Comparison of ENCODE assay signal across 16 cellular contexts in the genomic region with DNA sequence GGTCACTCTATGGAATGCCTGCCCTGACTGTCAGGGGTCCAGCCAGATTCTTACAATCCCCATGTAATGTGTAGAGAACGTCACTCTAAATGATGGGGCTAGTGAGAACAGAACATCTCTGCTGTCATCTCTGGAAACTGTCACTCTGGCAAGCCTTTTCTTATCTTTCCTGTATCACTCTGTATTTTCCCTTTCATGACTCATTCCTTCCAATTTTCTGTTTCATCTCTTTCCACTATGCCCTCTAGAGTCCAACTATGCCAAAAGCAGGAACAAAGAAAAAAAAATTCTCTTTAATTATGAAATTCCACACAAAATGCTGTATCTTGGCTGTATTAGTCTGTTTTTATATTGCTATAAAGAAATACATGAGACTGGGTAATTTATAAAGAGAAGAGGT.
DNase-seq lines count a peak whose midpoint lies in the region; ATAC-seq and TF ChIP-seq lines count a peak whose summit lies in the region.
"Had no signal": no experiment of that assay in that cellular context is flagged by ENCODE, and none has a peak within 500 bp of the region (broad histone marks: within the 10 kb centered on the region; RNA-seq: fewer than 3 reads in every experiment).

No MANE protein-coding gene starts in this region.

- no peaks in the 10 kb centered on the region for H3K9me2 ChIP-seq in PC-3 (replicated peaks; ENCODE audit: low read length)

- POLR2A ChIA-PET in activated CD4-positive, alpha-beta T cell treated with anti-CD3 and anti-CD28 coated beads for 36 hours (lab: Charles Lee): no interaction called here
- POLR2A ChIA-PET in PC-3 (lab: Charles Lee; ENCODE audit: unreplicated experiment): no interaction called here

- H3K4me3 ChIP-seq in PC-3 (ENCODE audit: low read length): no peak overlapping the region
- H3K4me3 ChIP-seq in endodermal cell (ENCODE audit: low read length): no peak overlapping the region
- H3K4me3 ChIP-seq in smooth muscle cell: no peak overlapping the region
- H3K4me3 ChIP-seq: gastroesophageal sphincter, pancreas, stomach had no signal

- H3K36me3 ChIP-seq in PC-3 (ENCODE audit: low read depth, low read length) (no peaks in the 10 kb centered on the region), endodermal cell (ENCODE audit: control insufficient read depth, insufficient read depth, low read length) (no peaks in the 10 kb centered on the region), smooth muscle cell (ENCODE audit: low read depth) (no peaks in the 10 kb centered on the region)
- H3K36me3 ChIP-seq: gastroesophageal sphincter, pancreas, stomach had no signal

- H4K20me1 ChIP-seq in PC-3 (ENCODE audit: low read length) (no peaks in the 10 kb centered on the region), smooth muscle cell (ENCODE audit: low read depth) (no peaks in the 10 kb centered on the region)

- H3K9me3 ChIP-seq in PC-3 (ENCODE audit: low read length): no peaks in the 10 kb centered on the region
- H3K9me3 ChIP-seq in endodermal cell (ENCODE audit: control insufficient read depth, low read length): no peaks in the 10 kb centered on the region
- no peaks in the 10 kb centered on the region for H3K9me3 ChIP-seq in smooth muscle cell (replicated peaks; ENCODE audit: low read depth)
- H3K9me3 ChIP-seq: gastroesophageal sphincter, pancreas, stomach had no signal

- H3K4me2 ChIP-seq in PC-3 (ENCODE audit: low read length) (no peak overlapping the region), smooth muscle cell (no peak overlapping the region)

- peak; percentile 67 for TF ChIP-seq CTCF in PC-3 (conservative IDR thresholded peaks at IDR 0.05; ENCODE audit: low read depth, low read length)
- peak; percentile 20 for TF ChIP-seq CTCF in endodermal cell (conservative IDR thresholded peaks at IDR 0.05)
- peak; percentile 28 for TF ChIP-seq CTCF in smooth muscle cell (IDR thresholded peaks at IDR 0.05; ENCODE audit: borderline replicate concordance, insufficient read depth, poor library complexity, severe bottlenecking)

- H3K27ac ChIP-seq in PC-3 (ENCODE audit: low read length) (no peak overlapping the region), endodermal cell (ENCODE audit: low read depth, low read length) (no peak overlapping the region), smooth muscle cell (ENCODE audit: low read depth) (no peak overlapping the region)
- H3K27ac ChIP-seq: gastroesophageal sphincter, pancreas, stomach had no signal

- ATAC-seq in activated CD4-positive, alpha-beta T cell treated with anti-CD3 and anti-CD28 coated beads for 36 hours: peak; percentile 44
- ATAC-seq in PC-3 (peak; percentile 49; the same call in 1 of the 2 replicates), HG03139 (IDR thresholded peaks at IDR 0.05; ENCODE audit: unreplicated experiment) (no peak), GM19324 (IDR thresholded peaks at IDR 0.05; ENCODE audit: low FRiP score, unreplicated experiment) (no peak)
- ATAC-seq: gastroesophageal sphincter had no signal

- DNase-seq in activated CD4-positive, alpha-beta T cell treated with anti-CD3 and anti-CD28 coated beads for 36 hours: no peak
- DNase-seq in activated CD4-positive, alpha-beta T cell treated with anti-CD3 and anti-CD28 coated beads, Interleukin-2, amount 10 ng/mL, durations not matched to agents 24 days and 14 days: no peak
- DNase-seq in PC-3 (peak; percentile 58), endodermal cell (no peak), smooth muscle cell (lab: John Stamatoyannopoulos, UW; ENCODE audit: unreplicated experiment) (no peak)
- no peak for DNase-seq in stimulated activated naive CD4-positive, alpha-beta T cell (lab: John Stamatoyannopoulos, UW)
- DNase-seq: activated B cell treated with CpG ODN at 0.5 μM for 24 hours; activated naive CD4-positive, alpha-beta T cell treated with anti-CD3 and anti-CD28 coated beads for 36 hours; central memory CD4-positive, alpha-beta T cell; HCEC 1CT; MV-4-11; pancreas; stomach had no signal

- peaks cover 2% of the 10 kb centered on the region for H3K9me3 Mint-ChIP-seq in activated CD4-positive, alpha-beta T cell treated with anti-CD3 and anti-CD28 coated beads for 36 hours (ENCODE audit: low read depth)
- H3K9me3 Mint-ChIP-seq in activated CD4-positive, alpha-beta T cell treated with anti-CD3 and anti-CD28 coated beads, Interleukin-2, amount 10 ng/mL, durations not matched to agents 24 days and 14 days: no peaks in the 10 kb centered on the region
- H3K9me3 Mint-ChIP-seq in endodermal cell: no peaks in the 10 kb centered on the region

- intact Hi-C loops in activated CD4-positive, alpha-beta T cell treated with anti-CD3 and anti-CD28 coated beads for 36 hours (cut with DNase I, micrococcal nuclease): no loop called here
- intact Hi-C loops in activated CD4-positive, alpha-beta T cell treated with anti-CD3 and anti-CD28 coated beads, Interleukin-2, amount 10 ng/mL, durations not matched to agents 24 days and 14 days (cut with micrococcal nuclease): no loop called here
- intact Hi-C loops in PC-3 (cut with micrococcal nuclease): loop anchor here (5.0 kb wide), 1 partner anchor 611 kb away; a partner anchor contains a TSS

- H3F3A ChIP-seq in PC-3 (ENCODE audit: low read length, unreplicated experiment) (no peaks in the 10 kb centered on the region), smooth muscle cell (ENCODE audit: low read depth) (no peaks in the 10 kb centered on the region)

- H3K4me3 Mint-ChIP-seq in activated CD4-positive, alpha-beta T cell treated with anti-CD3 and anti-CD28 coated beads for 36 hours: no peak overlapping the region
- no peak overlapping the region for H3K4me3 Mint-ChIP-seq in activated CD4-positive, alpha-beta T cell treated with anti-CD3 and anti-CD28 coated beads, Interleukin-2, amount 10 ng/mL, durations not matched to agents 24 days and 14 days
- H3K4me3 Mint-ChIP-seq in endodermal cell: no peak overlapping the region
- H3K4me3 Mint-ChIP-seq: activated B cell treated with CpG ODN at 0.5 μM for 24 hours; activated naive CD4-positive, alpha-beta T cell treated with anti-CD3 and anti-CD28 coated beads for 36 hours had no signal

- no peak overlapping the region for H3K27ac Mint-ChIP-seq in activated CD4-positive, alpha-beta T cell treated with anti-CD3 and anti-CD28 coated beads for 36 hours
- H3K27ac Mint-ChIP-seq in activated CD4-positive, alpha-beta T cell treated with anti-CD3 and anti-CD28 coated beads, Interleukin-2, amount 10 ng/mL, durations not matched to agents 24 days and 14 days: no peak overlapping the region
- H3K27ac Mint-ChIP-seq in endodermal cell: no peak overlapping the region
- H3K27ac Mint-ChIP-seq: activated B cell treated with CpG ODN at 0.5 μM for 24 hours; activated naive CD4-positive, alpha-beta T cell treated with anti-CD3 and anti-CD28 coated beads for 36 hours had no signal

- no TSS peak for BruUV-seq in PC-3 (replicated peaks; lab: Mats Ljungman, UMichigan)

- H3K4me1 Mint-ChIP-seq in activated CD4-positive, alpha-beta T cell treated with anti-CD3 and anti-CD28 coated beads for 36 hours: peaks cover 1% of the 10 kb centered on the region
- H3K4me1 Mint-ChIP-seq in activated CD4-positive, alpha-beta T cell treated with anti-CD3 and anti-CD28 coated beads, Interleukin-2, amount 10 ng/mL, durations not matched to agents 24 days and 14 days: no peaks in the 10 kb centered on the region
- no peaks in the 10 kb centered on the region for H3K4me1 Mint-ChIP-seq in endodermal cell
- H3K4me1 Mint-ChIP-seq: activated B cell treated with CpG ODN at 0.5 μM for 24 hours had no signal

- H3K4me1 ChIP-seq in PC-3 (ENCODE audit: insufficient read depth, low read length): peaks cover 3% of the 10 kb centered on the region; the same call in 1 of the 2 replicates
- H3K4me1 ChIP-seq in endodermal cell (ENCODE audit: control insufficient read depth, insufficient read depth, low read length): no peaks in the 10 kb centered on the region
- H3K4me1 ChIP-seq in smooth muscle cell (ENCODE audit: low read depth): no peaks in the 10 kb centered on the region
- H3K4me1 ChIP-seq: gastroesophageal sphincter, pancreas, stomach had no signal

- no peak overlapping the region for H3K9ac ChIP-seq in PC-3 (ENCODE audit: low read length)
- no peak overlapping the region for H3K9ac ChIP-seq in endodermal cell (ENCODE audit: extremely low read depth, low read length, poor library complexity, severe bottlenecking)
- no peak overlapping the region for H3K9ac ChIP-seq in smooth muscle cell (ENCODE audit: low read depth)

- no peak overlapping the region for H2AFZ ChIP-seq in PC-3 (ENCODE audit: low read length)
- H2AFZ ChIP-seq in smooth muscle cell (ENCODE audit: low read depth): no peak overlapping the region

- 79 to 100% methylated on average over 1 of the region's 1 CpG for WGBS in endodermal cell (ENCODE audit: insufficient coverage in 1 of 2, insufficient read length in 1 of 2), 2 experiments
- WGBS in smooth muscle cell (ENCODE audit: low lambda C conversion rate): 10% methylated on average over 1 of the region's 1 CpG

- CTCF ChIA-PET in activated CD4-positive, alpha-beta T cell treated with anti-CD3 and anti-CD28 coated beads for 36 hours (lab: Charles Lee): no interaction called here
- CTCF ChIA-PET in PC-3 (lab: Charles Lee): no interaction called here

- no peaks in the 10 kb centered on the region for H3K36me3 Mint-ChIP-seq in activated CD4-positive, alpha-beta T cell treated with anti-CD3 and anti-CD28 coated beads for 36 hours (ENCODE audit: low read depth)
- H3K36me3 Mint-ChIP-seq in activated CD4-positive, alpha-beta T cell treated with anti-CD3 and anti-CD28 coated beads, Interleukin-2, amount 10 ng/mL, durations not matched to agents 24 days and 14 days (ENCODE audit: low read depth): no peaks in the 10 kb centered on the region
- no peaks in the 10 kb centered on the region for H3K36me3 Mint-ChIP-seq in endodermal cell (ENCODE audit: low read depth)

- H3K79me2 ChIP-seq in PC-3 (ENCODE audit: low read length): no peaks in the 10 kb centered on the region
- no peaks in the 10 kb centered on the region for H3K79me2 ChIP-seq in smooth muscle cell (ENCODE audit: low read depth)

- H3K27me3 Mint-ChIP-seq in activated CD4-positive, alpha-beta T cell treated with anti-CD3 and anti-CD28 coated beads for 36 hours: no peaks in the 10 kb centered on the region
- no peaks in the 10 kb centered on the region for H3K27me3 Mint-ChIP-seq in activated CD4-positive, alpha-beta T cell treated with anti-CD3 and anti-CD28 coated beads, Interleukin-2, amount 10 ng/mL, durations not matched to agents 24 days and 14 days
- H3K27me3 Mint-ChIP-seq in endodermal cell (ENCODE audit: insufficient read depth): no peaks in the 10 kb centered on the region
- H3K27me3 Mint-ChIP-seq: activated B cell treated with CpG ODN at 0.5 μM for 24 hours had no signal

- H3K27me3 ChIP-seq in PC-3 (ENCODE audit: low read length) (no peaks in the 10 kb centered on the region), endodermal cell (ENCODE audit: control insufficient read depth, insufficient read depth, low read length, poor library complexity, severe bottlenecking) (no peaks in the 10 kb centered on the region), smooth muscle cell (ENCODE audit: low read depth) (no peaks in the 10 kb centered on the region)
- H3K27me3 ChIP-seq: pancreas, stomach had no signal

Comparison
In these comparisons a context has a peak if more than half of its experiments do, and no peak if none do; other contexts are left out.
1. ATAC-seq: peak in activated CD4-positive, alpha-beta T cell treated with anti-CD3 and anti-CD28 coated beads for 36 hours (single experiment) and PC-3 (single experiment); none in HG03139 (single experiment) and GM19324 (single experiment).
2. Peak in every context shown above with its lines, with median percentiles within 50 percentile points of each other: CTCF ChIP-seq.